8 cellular contexts compared by ENCODE assay signal in the genomic region with DNA sequence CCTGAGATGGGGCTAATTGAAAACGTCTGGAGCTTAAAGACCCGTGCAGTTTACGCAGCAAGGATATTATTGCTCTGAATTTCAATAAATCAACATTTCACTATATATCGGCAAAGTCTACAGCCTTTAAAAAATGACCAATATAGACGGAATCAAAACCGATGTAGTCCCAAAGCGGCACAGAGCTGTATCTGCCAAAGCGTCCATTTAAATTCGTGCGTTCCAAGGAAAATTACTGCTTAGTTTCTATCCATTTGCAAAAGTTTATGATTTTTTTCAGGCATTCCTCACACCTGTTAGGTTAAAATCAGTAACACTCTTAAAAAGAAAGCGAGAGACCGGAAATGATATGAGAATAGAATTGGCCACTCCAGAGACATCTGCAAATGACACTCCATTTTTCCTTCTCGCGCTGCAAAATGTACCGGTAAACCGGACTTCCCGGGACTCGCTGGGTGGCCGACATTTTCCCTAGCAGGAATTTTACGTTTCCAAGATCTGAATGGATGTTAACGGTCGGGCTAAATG. TPM values are rescaled to one million over a fixed set of nuclear protein-coding genes. Genes with fewer than 3 reads are reported as not detected.
DNase-seq lines count a peak whose midpoint lies in the region; ATAC-seq and TF ChIP-seq lines count a peak whose summit lies in the region.

No MANE protein-coding gene starts in this region.

- peaks cover 41% of the 10 kb centered on the region for H4K20me1 ChIP-seq in IMR-90 (ENCODE audit: insufficient read depth, low read length)

- H3K4ac ChIP-seq in IMR-90 (ENCODE audit: low read depth, low read length), result peak overlapping the region; percentile 81

- peak overlapping the region; percentile 68 for H3K14ac ChIP-seq in IMR-90 (replicated peaks; ENCODE audit: low read depth, low read length)

- BruUV-seq in IMR-90 (replicated peaks; lab: Mats Ljungman, UMichigan), result no TSS peak

- H2BK120ac ChIP-seq in IMR-90 (ENCODE audit: low read depth, low read length), result peak overlapping the region; percentile 60; the same call in 1 of the 2 replicates

- TF ChIP-seq POLR2A in IMR-90 (IDR thresholded peaks at IDR 0.05; ENCODE audit: low read depth, low read length), result no peak

- peak overlapping the region; percentile 87 for H3K23ac ChIP-seq in IMR-90 (ENCODE audit: low read depth, low read length)

- peak overlapping the region; percentile 97 to 100 for H3K4me3 Mint-ChIP-seq in stimulated activated naive CD8-positive, alpha-beta T cell treated with anti-CD3 and anti-CD28 coated beads, Interleukin-15, amount 100 ng/mL, for 72 hours

- H3K56ac ChIP-seq in IMR-90 (ENCODE audit: extremely low read depth, insufficient read depth, low read length), result peak overlapping the region; percentile 81

- H3K4me1 Mint-ChIP-seq in stimulated activated naive CD8-positive, alpha-beta T cell treated with anti-CD3 and anti-CD28 coated beads, Interleukin-15, amount 100 ng/mL, for 72 hours, result peaks cover 40% of the 10 kb centered on the region

- H3K18ac ChIP-seq in IMR-90 (ENCODE audit: low read depth, low read length), result peak overlapping the region; percentile 85

- peak overlapping the region; percentile 89 to 96 for H4K8ac ChIP-seq in IMR-90 (ENCODE audit: low read depth in 2 of 2, low read length in 2 of 2)

- H3K9me3 Mint-ChIP-seq in stimulated activated naive CD8-positive, alpha-beta T cell treated with anti-CD3 and anti-CD28 coated beads, Interleukin-15, amount 100 ng/mL, for 72 hours, result no peaks in the 10 kb centered on the region

- peak overlapping the region; percentile 92 for H3K27ac ChIP-seq in ACC112 (ENCODE audit: low read depth, low read length)
- peak overlapping the region; percentile 93 for H3K27ac ChIP-seq in IMR-90 (ENCODE audit: insufficient read depth, low read length)
- peak overlapping the region; percentile 75 for H3K27ac ChIP-seq in adipose tissue (ENCODE audit: low read depth, low read length)
- H3K27ac ChIP-seq in iPS-20b (ENCODE audit: low read length), result peak overlapping the region; percentile 99

- H3K9me1 ChIP-seq in IMR-90 (ENCODE audit: insufficient read depth, low read length), result no peaks in the 10 kb centered on the region

- peak overlapping the region; percentile 96 for H3K9ac ChIP-seq in IMR-90 (ENCODE audit: low read depth, low read length)
- H3K9ac ChIP-seq in iPS-20b (ENCODE audit: low read depth, low read length), result peak overlapping the region; percentile 100

- 6% methylated on average over 3 of the region's 22 CpGs; no CpG with 5 or more reads in 1 of the 2 experiments for WGBS in IMR-90 (ENCODE audit: extremely low coverage in 2 of 2, insufficient read length in 1 of 2), 2 experiments
- WGBS in adipose tissue, 3 donors, result 1 to 5% (median 3%) methylated on average over 22 of the region's 22 CpGs

- no peaks in the 10 kb centered on the region for H3K27me3 ChIP-seq in ACC112 (ENCODE audit: insufficient read depth, low read length)
- no peaks in the 10 kb centered on the region for H3K27me3 ChIP-seq in IMR-90 (ENCODE audit: control insufficient read depth, insufficient read depth, low read length)
- H3K27me3 ChIP-seq in iPS-20b (ENCODE audit: insufficient read depth, low read length), result no peaks in the 10 kb centered on the region

- H3K4me3 ChIP-seq in ACC112 (ENCODE audit: low read depth, low read length), result peak overlapping the region; percentile 97
- H3K4me3 ChIP-seq in IMR-90 (ENCODE audit: insufficient read depth, low read depth, low read length), result peak overlapping the region; percentile 80
- peak overlapping the region; percentile 99 for H3K4me3 ChIP-seq in iPS-20b (ENCODE audit: low read length)

- peak overlapping the region; percentile 6 for H2AK9ac ChIP-seq in IMR-90 (replicated peaks; ENCODE audit: low read depth, low read length, poor library complexity)

- in situ Hi-C loops in IMR-90 (cut with MboI; ENCODE audit: low sequenced_read_pairs), result no loop called here

- 0 out of 3 replicates have a peak overlapping the region, but pooled peaks have one; percentile 35 for H2BK15ac ChIP-seq in IMR-90 (ENCODE audit: low read depth, low read length)

- no peak overlapping the region for H2AK5ac ChIP-seq in IMR-90 (ENCODE audit: low read depth, low read length)

- POLR2A ChIA-PET in IMR-90 (lab: Charles Lee; ENCODE audit: unreplicated experiment), result interaction anchor here (0.8 kb wide), 2 partner anchors 10 to 12 kb away, joined by 4 to 5 read pairs; no protein-coding TSS in a partner anchor

- ATAC-seq in GM18867 (IDR thresholded peaks at IDR 0.05; ENCODE audit: unreplicated experiment) (peak; percentile 19), IMR-90 (ENCODE audit: low read depth) (peak; percentile 24)
- ATAC-seq in stimulated activated naive CD8-positive, alpha-beta T cell treated with anti-CD3 and anti-CD28 coated beads, Interleukin-15, amount 100 ng/mL, for 72 hours, result no peak

- H3K79me2 ChIP-seq in ACC112 (ENCODE audit: control insufficient read depth, insufficient read depth, low read length, unreplicated experiment), result peaks cover 54% of the 10 kb centered on the region

- H2AFZ ChIP-seq in ACC112 (ENCODE audit: low read length, unreplicated experiment), result peak overlapping the region; percentile 97
- H2AFZ ChIP-seq in IMR-90 (replicated peaks; ENCODE audit: low read length, poor library complexity), result peak overlapping the region; percentile 91

- H3K79me1 ChIP-seq in IMR-90 (ENCODE audit: low read depth in 1 of 2, low read length in 2 of 2), result peaks cover 3 to 28% of the 10 kb centered on the region in 2 experiments

- intact Hi-C loops in IMR-90 (cut with micrococcal nuclease), result loop anchor here (10.0 kb wide), 2 partner anchors 208 to 678 kb away; partner anchors contain the start of genes DNAJB11 and ETV5

- peak overlapping the region; percentile 100 for H3K27ac Mint-ChIP-seq in stimulated activated naive CD8-positive, alpha-beta T cell treated with anti-CD3 and anti-CD28 coated beads, Interleukin-15, amount 100 ng/mL, for 72 hours

- dilution Hi-C loops in IMR-90 (cut with HindIII; ENCODE audit: low sequenced_read_pairs, unreplicated experiment), result no loop called here

- no peak overlapping the region for H2BK20ac ChIP-seq in IMR-90 (ENCODE audit: low read depth, low read length)

- H3K27me3 Mint-ChIP-seq in stimulated activated naive CD8-positive, alpha-beta T cell treated with anti-CD3 and anti-CD28 coated beads, Interleukin-15, amount 100 ng/mL, for 72 hours, result no peaks in the 10 kb centered on the region

- no peaks in the 10 kb centered on the region for H3K9me3 ChIP-seq in IMR-90 (ENCODE audit: control insufficient read depth, insufficient read depth, low read length)
- peaks cover 4% of the 10 kb centered on the region; the same call in 1 of the 2 replicates for H3K9me3 ChIP-seq in iPS-20b (ENCODE audit: insufficient read depth, low read depth, low read length)

- peak overlapping the region; percentile 84 for H2BK5ac ChIP-seq in IMR-90 (ENCODE audit: low read depth, low read length, poor library complexity, severe bottlenecking)

- H4K91ac ChIP-seq in IMR-90 (ENCODE audit: insufficient read depth, low read depth, low read length), result peak overlapping the region; percentile 85

- no peak for TF ChIP-seq RAD21 in IMR-90 (IDR thresholded peaks at IDR 0.05; ENCODE audit: low read length)

- H3K4me1 ChIP-seq in ACC112 (ENCODE audit: control insufficient read depth, insufficient read depth, low read length, unreplicated experiment) (peaks cover 20% of the 10 kb centered on the region), IMR-90 (ENCODE audit: control insufficient read depth, insufficient read depth, low read length) (no peaks in the 10 kb centered on the region; the same call in 1 of the 2 replicates), iPS-20b (ENCODE audit: insufficient read depth, low read length) (0 out of 2 replicates have a peak, but pooled peaks cover 8% of the 10 kb centered on the region)

- CTCF ChIA-PET in IMR-90 (lab: Yijun Ruan, JAX), result interaction anchor here (0.5 kb wide), 1 partner anchor 8 kb away, joined by 3 read pairs; no protein-coding TSS in a partner anchor

- H3K4me2 ChIP-seq in IMR-90 (ENCODE audit: low read depth, low read length), result peak overlapping the region; percentile 98

- DNase-seq in IMR-90 (no peak), ureter (ENCODE audit: low spot score) (no peak), nucleus accumbens (lab: John Stamatoyannopoulos, UW) (no peak)
- DNase-seq in stimulated activated naive CD8-positive, alpha-beta T cell treated with anti-CD3 and anti-CD28 coated beads, Interleukin-15, amount 100 ng/mL, for 72 hours, result no peak

- no peak for TF ChIP-seq CTCF in IMR-90 (conservative IDR thresholded peaks at IDR 0.05; ENCODE audit: low read depth, low read length)

- H4K5ac ChIP-seq in IMR-90 (ENCODE audit: low read depth, low read length), result peak overlapping the region; percentile 72

- H3K36me3 ChIP-seq in ACC112 (ENCODE audit: insufficient read depth, low read length) (peaks cover 41% of the 10 kb centered on the region), IMR-90 (ENCODE audit: control insufficient read depth, insufficient read depth, low read length) (peaks cover 29% of the 10 kb centered on the region), iPS-20b (ENCODE audit: insufficient read depth, low read depth, low read length) (peaks cover 41% of the 10 kb centered on the region)

TF ChIP-seq in IMR-90, 13 proteins besides CTCF, POLR2A, EP300 and RAD21 (continues in another document):
- TF ChIP-seq CHD1 (IDR thresholded peaks at IDR 0.05; ENCODE audit: low read depth, low read length) (no peak), RCOR1 (IDR thresholded peaks at IDR 0.05; ENCODE audit: insufficient replicate concordance, low read length) (no peak)

RNA-seq across cellular contexts. Expression of gene EIF4A2, which starts 0.8 kb away (rescaled TPM):
- total RNA-seq in IMR-90 (2012; rRNA removed) (310 and 449 TPM in 2 replicates), ureter (343 TPM)
- polyA plus RNA-seq in IMR-90 (2012; rRNA removed) (259 and 320 TPM in 2 replicates), adipose tissue (100 to 1,000 TPM; 281 to 425 (median 396) TPM)
- 50.3 and 161 TPM in 2 replicates for polyA plus RNA-seq in IMR-90 (2012; cell fraction: cytosol; rRNA removed)
- 69.0 and 691 TPM in 2 replicates for polyA plus RNA-seq in IMR-90 (2012; cell fraction: nucleus; rRNA removed; ENCODE audit: low replicate concordance)

RNA-seq across cellular contexts. Expression of gene RFC4, which starts 23.7 kb away (rescaled TPM):
- 19.5 and 34.4 TPM in 2 replicates for total RNA-seq in IMR-90 (2012; rRNA removed)
- polyA plus RNA-seq in IMR-90 (2012; rRNA removed), result 21.2 and 27.9 TPM in 2 replicates
- 2.6 and 6.5 TPM in 2 replicates for polyA plus RNA-seq in IMR-90 (2012; cell fraction: cytosol; rRNA removed)
- polyA plus RNA-seq in IMR-90 (2012; cell fraction: nucleus; rRNA removed; ENCODE audit: low replicate concordance), result 4.0 and 15.8 TPM in 2 replicates
- polyA plus RNA-seq in adipose tissue, result 10 to 100 TPM in 2 of 3 donors, 1 to 10 TPM in 1; 7.8 to 14.4 (median 12.7) TPM
- 9.8 TPM for total RNA-seq in ureter

RNA-seq across cellular contexts. Expression of gene ADIPOQ, which starts 59.9 kb away (rescaled TPM):
- total RNA-seq in IMR-90 (2012; rRNA removed) (not detected in 2 replicates), ureter (0.60 TPM)
- polyA plus RNA-seq in IMR-90 (2012; rRNA removed) (not detected in 2 replicates), adipose tissue (1,000 to 10,000 TPM in 1 of 3 donors, 100 to 1,000 TPM in 1, 10 to 100 TPM in 1; 98.4 to 1,082 (median 265) TPM)
- polyA plus RNA-seq in IMR-90 (2012; cell fraction: cytosol; rRNA removed), result not detected in 2 replicates
- polyA plus RNA-seq in IMR-90 (2012; cell fraction: nucleus; rRNA removed; ENCODE audit: low replicate concordance), result not detected in 2 replicates
